In the genomic region with DNA sequence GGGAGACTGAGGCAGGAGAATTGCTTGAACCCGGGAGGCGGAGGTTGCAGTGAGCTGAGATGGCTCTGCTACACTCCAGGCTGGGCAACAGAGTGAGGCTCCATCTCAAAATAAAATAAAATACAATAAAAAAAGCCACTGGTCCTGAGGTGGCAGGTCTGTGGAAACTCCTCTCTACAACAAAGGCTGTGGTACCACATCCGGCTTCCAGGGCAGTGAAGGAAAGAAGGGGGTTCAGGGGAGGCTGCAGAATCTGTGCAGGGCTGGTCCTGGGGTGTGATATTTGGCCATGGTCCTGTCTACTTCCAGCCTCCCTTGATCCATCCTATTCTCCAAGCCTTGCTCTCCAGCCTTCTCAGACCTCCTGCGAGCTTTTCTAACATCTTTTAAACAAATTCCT, we compare ENCODE assay signal across 15 cellular contexts.
DNase-seq lines count a peak whose midpoint lies in the region.
"Had no signal": no experiment of that assay in that cellular context is flagged by ENCODE, and none has a peak within 500 bp of the region (broad histone marks: within the 10 kb centered on the region; RNA-seq: fewer than 3 reads in every experiment).

No MANE protein-coding gene starts in this region.

- H3K4me1 Mint-ChIP-seq in T-helper 2 cell treated with Interferon-gamma antibody and Interleukin-4, amounts not matched to agents 5 μg/mL and 100 μg/mL, for 36 hours (ENCODE audit: low read depth), result peaks cover 68% of the 10 kb centered on the region
- peaks cover 85% of the 10 kb centered on the region for H3K4me1 Mint-ChIP-seq in activated naive CD4-positive, alpha-beta T cell treated with anti-CD3 and anti-CD28 coated beads, Interleukin-2, amount 50 U/mL, for 24 hours

- no peak overlapping the region for H3K27ac ChIP-seq in caudate nucleus (ENCODE audit: low read depth, low read length)
- H3K27ac ChIP-seq: hepatocyte, parathyroid adenoma had no signal

- H3K4me3 Mint-ChIP-seq in T-helper 2 cell treated with Interferon-gamma antibody and Interleukin-4, amounts not matched to agents 5 μg/mL and 100 μg/mL, for 36 hours, result peak overlapping the region; percentile 71
- H3K4me3 Mint-ChIP-seq in activated naive CD4-positive, alpha-beta T cell treated with anti-CD3 and anti-CD28 coated beads, Interleukin-2, amount 50 U/mL, for 24 hours, result peak overlapping the region; percentile 75
- H3K4me3 Mint-ChIP-seq: HFFc6 had no signal

- peak; percentile 17 for DNase-seq in activated T-cell treated with anti-CD3 and anti-CD28 coated beads for 1 hour (ENCODE audit: low read depth)
- DNase-seq in activated T-cell treated with anti-CD3 and anti-CD28 coated beads for 4 hours, result no peak
- no peak for DNase-seq in T-helper 2 cell treated with Interferon-gamma antibody and Interleukin-4, amounts not matched to agents 5 μg/mL and 100 μg/mL, for 36 hours (ENCODE audit: low spot score)
- peak; percentile 22 for DNase-seq in stimulated activated CD8-positive, alpha-beta memory T cell treated with anti-CD3 and anti-CD28 coated beads, Interleukin-15, amount 100 ng/mL, for 1 hour (ENCODE audit: low read depth)
- no peak for DNase-seq in caudate nucleus (lab: John Stamatoyannopoulos, UW)
- DNase-seq in SHP77 treated with DMSO at 0.1 percent for 48 hours (lab: John Stamatoyannopoulos, UW), result no peak
- DNase-seq in inferior parietal cortex (ENCODE audit: extremely low spot score), result no peak
- DNase-seq: COR-L47, HFFc6, left colon, NCI-H1105, NCI-H2171 treated with DMSO at 0.1 percent for 48 hours had no signal

- peak overlapping the region; percentile 94 for H3K27ac Mint-ChIP-seq in T-helper 2 cell treated with Interferon-gamma antibody and Interleukin-4, amounts not matched to agents 5 μg/mL and 100 μg/mL, for 36 hours
- peak overlapping the region; percentile 89 for H3K27ac Mint-ChIP-seq in activated naive CD4-positive, alpha-beta T cell treated with anti-CD3 and anti-CD28 coated beads, Interleukin-2, amount 50 U/mL, for 24 hours
- H3K27ac Mint-ChIP-seq: HFFc6 had no signal

- peaks cover 12% of the 10 kb centered on the region for H3K9me3 Mint-ChIP-seq in T-helper 2 cell treated with Interferon-gamma antibody and Interleukin-4, amounts not matched to agents 5 μg/mL and 100 μg/mL, for 36 hours
- H3K9me3 Mint-ChIP-seq in activated naive CD4-positive, alpha-beta T cell treated with anti-CD3 and anti-CD28 coated beads, Interleukin-2, amount 50 U/mL, for 24 hours, result no peaks in the 10 kb centered on the region

- peaks cover 13% of the 10 kb centered on the region for H3K36me3 Mint-ChIP-seq in T-helper 2 cell treated with Interferon-gamma antibody and Interleukin-4, amounts not matched to agents 5 μg/mL and 100 μg/mL, for 36 hours (ENCODE audit: low read depth)
- H3K36me3 Mint-ChIP-seq in activated naive CD4-positive, alpha-beta T cell treated with anti-CD3 and anti-CD28 coated beads, Interleukin-2, amount 50 U/mL, for 24 hours, result no peaks in the 10 kb centered on the region

- no peaks in the 10 kb centered on the region for H3K27me3 Mint-ChIP-seq in T-helper 2 cell treated with Interferon-gamma antibody and Interleukin-4, amounts not matched to agents 5 μg/mL and 100 μg/mL, for 36 hours (ENCODE audit: low read depth)
- no peaks in the 10 kb centered on the region for H3K27me3 Mint-ChIP-seq in activated naive CD4-positive, alpha-beta T cell treated with anti-CD3 and anti-CD28 coated beads, Interleukin-2, amount 50 U/mL, for 24 hours

Comparison
In these comparisons a context has a peak if more than half of its experiments do, and no peak if none do; other contexts are left out.
1. DNase-seq: peak in activated T-cell treated with anti-CD3 and anti-CD28 coated beads for 1 hour (single experiment) and stimulated activated CD8-positive, alpha-beta memory T cell treated with anti-CD3 and anti-CD28 coated beads, Interleukin-15, amount 100 ng/mL, for 1 hour (single experiment); none in activated T-cell treated with anti-CD3 and anti-CD28 coated beads for 4 hours (single experiment), T-helper 2 cell treated with Interferon-gamma antibody and Interleukin-4, amounts not matched to agents 5 μg/mL and 100 μg/mL, for 36 hours (single experiment), caudate nucleus (0 of 61), SHP77 treated with DMSO at 0.1 percent for 48 hours (single experiment) and inferior parietal cortex (single experiment).